8 cellular contexts compared by ENCODE assay signal in genomic region chr15:92714457-92715401, GRCh38. TPM values are rescaled to one million over a fixed set of nuclear protein-coding genes. Genes with fewer than 3 reads are reported as not detected.
A peak's percentile ranks its signal among the peaks of the same experiment; 100 is the strongest.
DNase-seq lines count a peak whose midpoint lies in the region; ATAC-seq and TF ChIP-seq lines count a peak whose summit lies in the region.

No MANE protein-coding gene starts in this region.

- WGBS in ovary, 3 donors: 1% methylated on average over 62 of the region's 62 CpGs

- peak; percentile 80 for TF ChIP-seq POLR2A in ovary (IDR thresholded peaks at IDR 0.05)

- no peaks in the 10 kb centered on the region for H3K36me3 ChIP-seq in MM.1S (replicated peaks; ENCODE audit: insufficient read depth, low read length)
- no peaks in the 10 kb centered on the region for H3K36me3 ChIP-seq in ovary
- H3K36me3 ChIP-seq in thoracic aorta: no peaks in the 10 kb centered on the region

- H3K79me2 ChIP-seq in MM.1S (ENCODE audit: low read length): no peaks in the 10 kb centered on the region

- H3K27me3 ChIP-seq in MM.1S (replicated peaks; ENCODE audit: insufficient read depth, low read length): no peaks in the 10 kb centered on the region
- H3K27me3 ChIP-seq in ovary: no peaks in the 10 kb centered on the region
- no peaks in the 10 kb centered on the region for H3K27me3 ChIP-seq in thoracic aorta (replicated peaks; ENCODE audit: insufficient read depth)

- H3K4me3 ChIP-seq in MM.1S (ENCODE audit: low read length): peak overlapping the region; percentile 73
- peak overlapping the region; percentile 54 for H3K4me3 ChIP-seq in ovary
- H3K4me3 ChIP-seq in thoracic aorta: peak overlapping the region; percentile 90

- intact Hi-C loops in Right ventricle myocardium inferior (cut with DNase I): loop anchor here (1.0 to 10.0 kb wide), 3 partner anchors 193 to 430 kb away; partner anchors contain the start of gene ST8SIA2
- intact Hi-C loops in ovary (cut with DNase I): loop anchor here (5.0 to 10.0 kb wide), 5 partner anchors 100 to 617 kb away; no protein-coding TSS in a partner anchor

- H3K9me3 Mint-ChIP-seq in activated naive CD8-positive, alpha-beta T cell (ENCODE audit: low read depth): no peaks in the 10 kb centered on the region

- peak overlapping the region; percentile 93 for H2AFZ ChIP-seq in MM.1S (ENCODE audit: low read length)

- peaks cover 2% of the 10 kb centered on the region for H3K27me3 Mint-ChIP-seq in activated naive CD8-positive, alpha-beta T cell

- H3K9me3 ChIP-seq in MM.1S (replicated peaks; ENCODE audit: insufficient read depth, low read length) (no peaks in the 10 kb centered on the region), ovary (no peaks in the 10 kb centered on the region), thoracic aorta (no peaks in the 10 kb centered on the region)

- H3K4me1 ChIP-seq in MM.1S (ENCODE audit: low read length) (no peaks in the 10 kb centered on the region), ovary (ENCODE audit: insufficient read depth) (no peaks in the 10 kb centered on the region), thoracic aorta (ENCODE audit: control insufficient read depth in 1 of 2, low read depth in 2 of 2) (peaks cover 0 to 5% of the 10 kb centered on the region in 2 donors)

- no peak overlapping the region for H3K27ac Mint-ChIP-seq in activated naive CD8-positive, alpha-beta T cell

- DNase-seq in Daoy (ENCODE audit: low read depth): peak; percentile 77
- DNase-seq in MM.1S: peak; percentile 76
- peak; percentile 82 for DNase-seq in Right ventricle myocardium inferior (ENCODE audit: missing footprints)
- DNase-seq in ovary: peak; percentile 83 to 89 (median 87)
- DNase-seq in thoracic aorta (ENCODE audit: low spot score): peak; percentile 49

- H3K27ac ChIP-seq in MM.1S (ENCODE audit: low read length) (no peak overlapping the region), ovary (peak overlapping the region; percentile 86 to 93), thoracic aorta (peak overlapping the region; percentile 77 to 79)

- H3K4me3 Mint-ChIP-seq in activated naive CD8-positive, alpha-beta T cell: peak overlapping the region; percentile 90

- H3K9ac ChIP-seq in MM.1S (ENCODE audit: low read length): peak overlapping the region; percentile 42; the same call in 1 of the 2 replicates

- ATAC-seq in GM21825 (IDR thresholded peaks at IDR 0.05; ENCODE audit: unreplicated experiment) (peak; percentile 87), SK-N-SH treated with all-trans-retinoic acid at 6 μM for 48 hours (peak; percentile 92), Right ventricle myocardium inferior (peak; percentile 94), thoracic aorta (ENCODE audit: insufficient number of reproducible peaks, low FRiP score, low read depth) (peak; percentile 72)

- H3K4me1 Mint-ChIP-seq in activated naive CD8-positive, alpha-beta T cell (ENCODE audit: low read depth): peaks cover 6% of the 10 kb centered on the region

- no peak for TF ChIP-seq EP300 in ovary (IDR thresholded peaks at IDR 0.05)

- H4K20me1 ChIP-seq in MM.1S (ENCODE audit: insufficient read depth, low read length): no peaks in the 10 kb centered on the region

- no peaks in the 10 kb centered on the region for H3F3A ChIP-seq in MM.1S (ENCODE audit: insufficient read depth, low read length)

- TF ChIP-seq CTCF in MM.1S (IDR thresholded peaks at IDR 0.05; ENCODE audit: low read length): peak; percentile 92
- peak; percentile 84 to 93 (median 89) for TF ChIP-seq CTCF in ovary (IDR thresholded peaks at IDR 0.05)
- peak; percentile 88 for TF ChIP-seq CTCF in thoracic aorta (IDR thresholded peaks at IDR 0.05)

- H3K9me2 ChIP-seq in MM.1S (replicated peaks; ENCODE audit: insufficient read depth, low read length): no peaks in the 10 kb centered on the region

- H3K36me3 Mint-ChIP-seq in activated naive CD8-positive, alpha-beta T cell: peaks cover 2% of the 10 kb centered on the region

- H3K4me2 ChIP-seq in MM.1S (ENCODE audit: low read depth, low read length): peak overlapping the region; percentile 98

TF ChIP-seq in SK-N-SH treated with all-trans-retinoic acid at 6 μM for 48 hours, 23 proteins besides CTCF, POLR2A, EP300 and RAD21:
- TF ChIP-seq GLIS3 (CRISPR knock-in tag; IDR thresholded peaks at IDR 0.05) (no peak), ZFP3 (CRISPR knock-in tag; IDR thresholded peaks at IDR 0.05) (0 out of 2 replicates have a peak, but pooled peaks have one; percentile 36), TSHZ2 (CRISPR knock-in tag; IDR thresholded peaks at IDR 0.05) (no peak)

RNA-seq across cellular contexts. Expression of gene FAM174B, which starts 59.2 kb away (rescaled TPM):
- 3.4 and 7.9 TPM in 2 replicates for total RNA-seq in Daoy (2014; rRNA removed; shearing (Covaris generic))
- total RNA-seq in Right ventricle myocardium inferior (13.0 TPM), ovary (10 to 100 TPM in 6 of 7 donors, 1 to 10 TPM in 1; 2.5 to 31.5 (median 15.4) TPM), thoracic aorta (10 to 100 TPM in 1 of 2 donors, 1 to 10 TPM in 1; 6.1 to 10.0 TPM)
- 10 to 100 TPM; 11.8 to 15.5 TPM for polyA plus RNA-seq in ovary
